In genomic region chr9:129595323-129595741, GRCh38 we compare ENCODE assay signal across 15 cellular contexts. TPM values are rescaled to one million over a fixed set of nuclear protein-coding genes. Genes with fewer than 3 reads are reported as not detected.
DNase-seq lines count a peak whose midpoint lies in the region; ATAC-seq and TF ChIP-seq lines count a peak whose summit lies in the region.
"Had no signal": no experiment of that assay in that cellular context is flagged by ENCODE, and none has a peak within 500 bp of the region (broad histone marks: within the 10 kb centered on the region; RNA-seq: fewer than 3 reads in every experiment).

No MANE protein-coding gene starts in this region.

- H3K9me3 ChIP-seq in right cardiac atrium (ENCODE audit: control insufficient read depth, low read length): no peaks in the 10 kb centered on the region
- no peaks in the 10 kb centered on the region for H3K9me3 ChIP-seq in heart right ventricle
- H3K9me3 ChIP-seq in hepatocyte (ENCODE audit: low read depth): no peaks in the 10 kb centered on the region

- H3K36me3 ChIP-seq in heart right ventricle: no peaks in the 10 kb centered on the region
- H3K36me3 ChIP-seq in hepatocyte (replicated peaks; ENCODE audit: insufficient read depth, low read depth): no peaks in the 10 kb centered on the region

- H3K27ac ChIP-seq in right cardiac atrium (ENCODE audit: low read length): no peak overlapping the region
- peak overlapping the region in 2 of 10 donors; percentile 31 to 87 for H3K27ac ChIP-seq in heart right ventricle
- peak overlapping the region; percentile 0 for H3K27ac ChIP-seq in hepatocyte
- H3K27ac ChIP-seq: C4-2B, parathyroid adenoma had no signal

- DNase-seq in right cardiac atrium (peak in 2 of 3 donors; percentile 14 to 29), heart right ventricle (no peak), RPMI8226 (peak; percentile 65), hepatocyte (ENCODE audit: low spot score) (no peak), NCI-H446 (lab: John Stamatoyannopoulos, UW) (no peak), NCI-H2081 (lab: John Stamatoyannopoulos, UW) (no peak), dedifferentiated amniotic fluid mesenchymal stem cell (ENCODE audit: extremely low spot score) (no peak)
- DNase-seq: activated CD4-positive, alpha-beta T cell treated with anti-CD3 and anti-CD28 coated beads for 4 hours; activated gamma-delta T cell treated with Interleukin-2 at 50 U/mL for 16 hours; left ventricle myocardium superior; NCI-H2107 had no signal

- H3K27me3 ChIP-seq in right cardiac atrium (ENCODE audit: control insufficient read depth, insufficient read depth): no peaks in the 10 kb centered on the region
- H3K27me3 ChIP-seq in heart right ventricle: peaks cover 0 to 24% (median 9%) of the 10 kb centered on the region in 7 donors
- no peaks in the 10 kb centered on the region for H3K27me3 ChIP-seq in hepatocyte

- TF ChIP-seq CTCF in heart right ventricle (IDR thresholded peaks at IDR 0.05) (no peak), hepatocyte (IDR thresholded peaks at IDR 0.05; ENCODE audit: poor library complexity) (no peak)

- no peak overlapping the region for H2AFZ ChIP-seq in hepatocyte
- H2AFZ ChIP-seq: parathyroid adenoma had no signal

- intact Hi-C loops in right cardiac atrium (cut with DNase I): no loop called here
- intact Hi-C loops in heart right ventricle (cut with DNase I): loop anchor here in 1 of 10 donors (10.0 kb wide), 1 partner anchor 91 kb away; no protein-coding TSS in a partner anchor

- ATAC-seq in right cardiac atrium: no peak
- no peak for ATAC-seq in heart right ventricle
- no peak for ATAC-seq in GM21515 (IDR thresholded peaks at IDR 0.05; ENCODE audit: unreplicated experiment)
- ATAC-seq: left ventricle myocardium superior had no signal

- WGBS in right cardiac atrium: 56% methylated on average over 5 of the region's 5 CpGs
- 71 to 76% methylated on average over 5 of the region's 5 CpGs for WGBS in heart right ventricle, 2 donors
- WGBS in hepatocyte (ENCODE audit: low lambda C conversion rate, missing lambda C conversion rate): 86% methylated on average over 5 of the region's 5 CpGs

- H3K4me3 ChIP-seq in right cardiac atrium (ENCODE audit: low read length): no peak overlapping the region
- no peak overlapping the region for H3K4me3 ChIP-seq in heart right ventricle
- no peak overlapping the region for H3K4me3 ChIP-seq in hepatocyte

- H3K9me2 ChIP-seq in hepatocyte (replicated peaks; ENCODE audit: insufficient read depth): no peaks in the 10 kb centered on the region

- no peaks in the 10 kb centered on the region for H4K20me1 ChIP-seq in hepatocyte (ENCODE audit: insufficient read depth, poor library complexity, severe bottlenecking)

- no peak overlapping the region for H3K4me2 ChIP-seq in hepatocyte

- H3K4me1 ChIP-seq in right cardiac atrium (ENCODE audit: control insufficient read depth, insufficient read depth, low read length) (peaks cover 2% of the 10 kb centered on the region), heart right ventricle (peaks cover 10 to 35% (median 20%) of the 10 kb centered on the region in 9 donors), hepatocyte (ENCODE audit: insufficient read depth) (peaks cover 24% of the 10 kb centered on the region)
- H3K4me1 ChIP-seq: parathyroid adenoma had no signal

- H3K79me2 ChIP-seq in hepatocyte: no peaks in the 10 kb centered on the region
- H3K79me2 ChIP-seq: parathyroid adenoma had no signal

RNA-seq across cellular contexts. Expression of gene C9orf50, which starts 25.6 kb away (rescaled TPM):
- total RNA-seq in right cardiac atrium: under 1 TPM in 1 of 4 donors, not detected in 3; 0.20 TPM
- not detected for polyA plus RNA-seq in right cardiac atrium
- not detected for total RNA-seq in heart right ventricle
- polyA plus RNA-seq in heart right ventricle: not detected
- total RNA-seq in hepatocyte: not detected in 2 replicates
- polyA plus RNA-seq in hepatocyte: 0.86 TPM in 1 of 2 replicates, not detected in the other
- total RNA-seq: glomerular endothelial cell, left ventricle myocardium superior had no signal

RNA-seq across cellular contexts. Expression of gene NTMT1, which starts 30.6 kb away (rescaled TPM):
- total RNA-seq in right cardiac atrium (10 to 100 TPM; 45.0 to 55.2 (median 48.6) TPM), heart right ventricle (10 to 100 TPM; 54.0 to 84.2 (median 61.9) TPM), hepatocyte (20.8 and 32.5 TPM in 2 replicates)
- polyA plus RNA-seq in right cardiac atrium (78.1 TPM), heart right ventricle (100 to 1,000 TPM in 1 of 2 donors, 10 to 100 TPM in 1; 60.9 to 123 TPM), hepatocyte (66.9 and 81.4 TPM in 2 replicates)

RNA-seq across cellular contexts. Expression of gene ASB6, which starts 46.6 kb away (rescaled TPM):
- 10 to 100 TPM in 3 of 4 donors, 1 to 10 TPM in 1; 9.1 to 10.7 (median 10.2) TPM for total RNA-seq in right cardiac atrium
- 9.8 TPM for polyA plus RNA-seq in right cardiac atrium
- 10 to 100 TPM in 2 of 10 donors, 1 to 10 TPM in 8; 6.2 to 11.8 (median 9.0) TPM for total RNA-seq in heart right ventricle
- polyA plus RNA-seq in heart right ventricle: 10 to 100 TPM in 1 of 2 donors, 1 to 10 TPM in 1; 9.2 to 11.2 TPM
- 10.5 and 14.2 TPM in 2 replicates for total RNA-seq in hepatocyte
- polyA plus RNA-seq in hepatocyte: 10.7 and 15.5 TPM in 2 replicates

Comparison
In these comparisons a context has a peak if more than half of its experiments do, and no peak if none do; other contexts are left out.
1. DNase-seq: peak in right cardiac atrium (2 of 3) and RPMI8226 (single experiment); none in heart right ventricle (0 of 2), hepatocyte (single experiment), NCI-H446 (0 of 2), NCI-H2081 (0 of 2) and dedifferentiated amniotic fluid mesenchymal stem cell (single experiment).